In the genomic region with DNA sequence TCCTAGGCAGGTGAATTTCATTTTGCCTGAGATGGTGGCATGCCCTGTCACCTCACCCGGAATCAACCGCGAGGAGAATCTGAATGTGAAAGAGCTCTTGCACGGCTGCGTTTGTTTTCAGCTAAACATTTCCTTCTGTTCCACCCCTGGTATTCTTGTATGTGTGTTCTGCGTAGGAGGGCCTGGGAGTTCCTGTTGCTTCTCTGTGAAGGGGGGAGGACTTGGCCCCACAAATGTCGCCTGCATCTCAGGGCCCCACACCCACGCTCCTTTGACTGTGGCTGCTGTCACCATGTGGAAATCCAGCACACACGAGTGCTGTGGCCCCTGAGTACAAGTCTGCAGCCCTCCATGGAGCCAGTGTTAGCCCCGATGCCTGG, we compare ENCODE assay signal across 8 cellular contexts. TPM values are rescaled to one million over a fixed set of nuclear protein-coding genes. Genes with fewer than 3 reads are reported as not detected.
DNase-seq lines count a peak whose midpoint lies in the region.

No MANE protein-coding gene starts in this region.

- peaks cover 36% of the 10 kb centered on the region for H3K4me1 Mint-ChIP-seq in T-helper 2 cell treated with Interferon-gamma antibody and Interleukin-4, amounts not matched to agents 5 μg/mL and 100 μg/mL, for 36 hours (ENCODE audit: low read depth)

- DNase-seq in NK-92 treated with Interleukin-12 subunit alpha and Interleukin-12 subunit beta, amount 100 ng/mL, for 24 hours (lab: John Stamatoyannopoulos, UW): peak; percentile 54
- DNase-seq in NK-92 (lab: John Stamatoyannopoulos, UW; ENCODE audit: unreplicated experiment): no peak
- DNase-seq in T-helper 2 cell treated with Interferon-gamma antibody and Interleukin-4, amounts not matched to agents 5 μg/mL and 100 μg/mL, for 36 hours (ENCODE audit: low spot score): peak; percentile 44
- peak; percentile 42 for DNase-seq in dermis blood vessel endothelial cell
- DNase-seq in stimulated activated CD4-positive, alpha-beta T cell treated with anti-CD3 and anti-CD28 coated beads, TNF-alpha, amount 100 ng/mL, for 24 hours (ENCODE audit: low read depth in 3 of 3): peak; percentile 41 to 65 (median 55)
- DNase-seq in NCI-H2227 treated with DMSO at 0.1 percent for 48 hours (lab: John Stamatoyannopoulos, UW): no peak
- DNase-seq in hypothalamus (lab: John Stamatoyannopoulos, UW): no peak
- DNase-seq in NCI-H187 treated with DMSO at 0.1 percent for 48 hours (lab: John Stamatoyannopoulos, UW): no peak

- H3K27ac Mint-ChIP-seq in T-helper 2 cell treated with Interferon-gamma antibody and Interleukin-4, amounts not matched to agents 5 μg/mL and 100 μg/mL, for 36 hours: peak overlapping the region; percentile 96

- no peaks in the 10 kb centered on the region for H3K9me3 Mint-ChIP-seq in T-helper 2 cell treated with Interferon-gamma antibody and Interleukin-4, amounts not matched to agents 5 μg/mL and 100 μg/mL, for 36 hours

- peak overlapping the region; percentile 80 for H3K4me3 Mint-ChIP-seq in T-helper 2 cell treated with Interferon-gamma antibody and Interleukin-4, amounts not matched to agents 5 μg/mL and 100 μg/mL, for 36 hours

- no peaks in the 10 kb centered on the region for H3K27me3 Mint-ChIP-seq in T-helper 2 cell treated with Interferon-gamma antibody and Interleukin-4, amounts not matched to agents 5 μg/mL and 100 μg/mL, for 36 hours (ENCODE audit: low read depth)

- H3K36me3 Mint-ChIP-seq in T-helper 2 cell treated with Interferon-gamma antibody and Interleukin-4, amounts not matched to agents 5 μg/mL and 100 μg/mL, for 36 hours (ENCODE audit: low read depth): peaks cover 19% of the 10 kb centered on the region

RNA-seq across cellular contexts. Expression of gene CLCN4, which starts 45.8 kb away (rescaled TPM):
- total RNA-seq in dermis blood vessel endothelial cell: 6.5 and 9.6 TPM in 2 replicates

Comparison
In these comparisons a context has a peak if more than half of its experiments do, and no peak if none do; other contexts are left out.
1. DNase-seq: peak in NK-92 treated with Interleukin-12 subunit alpha and Interleukin-12 subunit beta, amount 100 ng/mL, for 24 hours (single experiment), T-helper 2 cell treated with Interferon-gamma antibody and Interleukin-4, amounts not matched to agents 5 μg/mL and 100 μg/mL, for 36 hours (single experiment), dermis blood vessel endothelial cell (single experiment) and stimulated activated CD4-positive, alpha-beta T cell treated with anti-CD3 and anti-CD28 coated beads, TNF-alpha, amount 100 ng/mL, for 24 hours (3 of 3); none in NK-92 (single experiment), NCI-H2227 treated with DMSO at 0.1 percent for 48 hours (single experiment), hypothalamus (0 of 51) and NCI-H187 treated with DMSO at 0.1 percent for 48 hours (single experiment).